8 cellular contexts compared by ENCODE assay signal in genomic region chr9:37801287-37801850, GRCh38. TPM values are rescaled to one million over a fixed set of nuclear protein-coding genes. Genes with fewer than 3 reads are reported as not detected.
DNase-seq lines count a peak whose midpoint lies in the region; ATAC-seq and TF ChIP-seq lines count a peak whose summit lies in the region.

No MANE protein-coding gene starts in this region.

- H4K20me1 ChIP-seq in BLaER1 treated with 17β-estradiol and CSF1 and Interleukin-3, amounts not matched to agents 10 nM and 100 nM: peaks cover 22 to 55% (median 46%) of the 10 kb centered on the region in 11 experiments

- POLR2A ChIA-PET in activated B cell treated with CpG ODN at 0.5 μM for 24 hours (lab: Charles Lee): interaction anchor here (0.5 to 3.5 kb wide), 10 partner anchors 12 to 1329 kb away, joined by 3 to 63 read pairs (median 4); partner anchors contain the start of genes EXOSC3 and POLR1E

- H3K27ac Mint-ChIP-seq in activated B cell treated with CpG ODN at 0.5 μM for 24 hours (peak overlapping the region; percentile 83), nephron progenitor cell (peak overlapping the region; percentile 85)

- no peaks in the 10 kb centered on the region for H3K27me3 Mint-ChIP-seq in activated B cell treated with CpG ODN at 0.5 μM for 24 hours
- H3K27me3 Mint-ChIP-seq in nephron progenitor cell (ENCODE audit: low read depth, poor library complexity): peaks cover 14% of the 10 kb centered on the region

- no peaks in the 10 kb centered on the region for H3K27me3 ChIP-seq in BLaER1 treated with 17β-estradiol and CSF1 and Interleukin-3, amounts not matched to agents 10 nM and 100 nM
- no peaks in the 10 kb centered on the region for H3K27me3 ChIP-seq in esophagus squamous epithelium

- CTCF ChIA-PET in activated B cell treated with CpG ODN at 0.5 μM for 24 hours (lab: Charles Lee): interaction anchor here (1.1 kb wide), 1 partner anchor 16 kb away, joined by 5 read pairs; the partner anchor contains the start of gene EXOSC3

- H3K4me1 Mint-ChIP-seq in activated B cell treated with CpG ODN at 0.5 μM for 24 hours: peaks cover 43% of the 10 kb centered on the region
- H3K4me1 Mint-ChIP-seq in nephron progenitor cell: peaks cover 32% of the 10 kb centered on the region

- peak overlapping the region; percentile 88 to 97 (median 95) for H3K27ac ChIP-seq in BLaER1 treated with 17β-estradiol and CSF1 and Interleukin-3, amounts not matched to agents 10 nM and 100 nM
- H3K27ac ChIP-seq in esophagus squamous epithelium: peak overlapping the region; percentile 91 to 96 (median 92)

- DNase-seq in activated B cell treated with CpG ODN at 0.5 μM for 24 hours: no peak
- DNase-seq in esophagus squamous epithelium (lab: John Stamatoyannopoulos, UW): no peak
- peak; percentile 60 for DNase-seq in nephron progenitor cell
- DNase-seq in stimulated activated naive CD4-positive, alpha-beta T cell (lab: John Stamatoyannopoulos, UW): no peak
- no peak for DNase-seq in DMS153 (lab: John Stamatoyannopoulos, UW)

- peak overlapping the region; percentile 78 to 98 (median 92) for H3K4me2 ChIP-seq in BLaER1 treated with 17β-estradiol and CSF1 and Interleukin-3, amounts not matched to agents 10 nM and 100 nM

- intact Hi-C loops in activated B cell treated with CpG ODN at 0.5 μM for 24 hours (cut with micrococcal nuclease): no loop called here
- intact Hi-C loops in esophagus squamous epithelium (cut with DNase I): no loop called here

- no peak for TF ChIP-seq POLR2A in esophagus squamous epithelium (IDR thresholded peaks at IDR 0.05)

- H3K9me3 ChIP-seq in BLaER1 treated with 17β-estradiol and CSF1 and Interleukin-3, amounts not matched to agents 10 nM and 100 nM (replicated peaks in 1 of 11): no peaks in the 10 kb centered on the region
- H3K9me3 ChIP-seq in esophagus squamous epithelium: no peaks in the 10 kb centered on the region

- 3 to 12% methylated on average over 4 to 5 of the region's 45 CpGs for WGBS in esophagus squamous epithelium, 2 donors

- H3K4me3 Mint-ChIP-seq in activated B cell treated with CpG ODN at 0.5 μM for 24 hours (peak overlapping the region; percentile 92), nephron progenitor cell (peak overlapping the region; percentile 95)

- peak; percentile 38 for ATAC-seq in GM19438 (IDR thresholded peaks at IDR 0.05; ENCODE audit: low read depth, unreplicated experiment)
- peak; percentile 17 for ATAC-seq in HG03457 (IDR thresholded peaks at IDR 0.05; ENCODE audit: unreplicated experiment)
- ATAC-seq in activated B cell treated with CpG ODN at 0.5 μM for 24 hours (ENCODE audit: low read depth): peak; percentile 22

- peak overlapping the region; percentile 90 to 99 (median 96) for H3K9ac ChIP-seq in BLaER1 treated with 17β-estradiol and CSF1 and Interleukin-3, amounts not matched to agents 10 nM and 100 nM

- peaks cover 4% of the 10 kb centered on the region for H3K36me3 Mint-ChIP-seq in activated B cell treated with CpG ODN at 0.5 μM for 24 hours (ENCODE audit: low read depth)
- peaks cover 12% of the 10 kb centered on the region for H3K36me3 Mint-ChIP-seq in nephron progenitor cell (ENCODE audit: low read depth)

- TF ChIP-seq CTCF in activated B cell treated with CpG ODN at 0.5 μM for 24 hours (IDR thresholded peaks at IDR 0.05): no peak
- no peak for TF ChIP-seq CTCF in esophagus squamous epithelium (IDR thresholded peaks at IDR 0.05)
- TF ChIP-seq CTCF in nephron progenitor cell (IDR thresholded peaks at IDR 0.05): no peak

- H3K4me3 ChIP-seq in BLaER1 treated with 17β-estradiol and CSF1 and Interleukin-3, amounts not matched to agents 10 nM and 100 nM: peak overlapping the region; percentile 80 to 96 (median 92)
- peak overlapping the region; percentile 68 to 98 (median 82) for H3K4me3 ChIP-seq in esophagus squamous epithelium

- H3K9me3 Mint-ChIP-seq in activated B cell treated with CpG ODN at 0.5 μM for 24 hours (no peaks in the 10 kb centered on the region), nephron progenitor cell (no peaks in the 10 kb centered on the region)

- H3K36me3 ChIP-seq in BLaER1 treated with 17β-estradiol and CSF1 and Interleukin-3, amounts not matched to agents 10 nM and 100 nM: peaks cover 0 to 22% (median 5%) of the 10 kb centered on the region in 11 experiments; a peak in 8 of 22 replicates
- no peaks in the 10 kb centered on the region for H3K36me3 ChIP-seq in esophagus squamous epithelium

- H3K4me1 ChIP-seq in BLaER1 treated with 17β-estradiol and CSF1 and Interleukin-3, amounts not matched to agents 10 nM and 100 nM: peaks cover 36 to 52% (median 40%) of the 10 kb centered on the region in 10 experiments
- peaks cover 8 to 64% (median 24%) of the 10 kb centered on the region in 3 donors for H3K4me1 ChIP-seq in esophagus squamous epithelium

RNA-seq across cellular contexts. Expression of gene DCAF10, which starts 0.8 kb away (rescaled TPM):
- total RNA-seq in activated B cell treated with CpG ODN at 0.5 μM for 24 hours (16.8 and 19.1 TPM in 2 replicates), esophagus squamous epithelium (10 to 100 TPM; 12.0 to 22.9 (median 17.6) TPM)

RNA-seq across cellular contexts. Expression of gene EXOSC3, which starts 16.5 kb away (rescaled TPM):
- total RNA-seq in activated B cell treated with CpG ODN at 0.5 μM for 24 hours (63.8 and 69.9 TPM in 2 replicates), esophagus squamous epithelium (10 to 100 TPM; 26.1 to 51.8 (median 36.6) TPM)

RNA-seq across cellular contexts. Expression of gene TRMT10B, which starts 47.8 kb away (rescaled TPM):
- total RNA-seq in activated B cell treated with CpG ODN at 0.5 μM for 24 hours: 11.7 and 15.0 TPM in 2 replicates
- total RNA-seq in esophagus squamous epithelium: 1 to 10 TPM; 2.1 to 6.5 (median 3.0) TPM
